Comparison of ENCODE assay signal across 19 cellular contexts in genomic region chr11:69533296-69534165, GRCh38. TPM values are rescaled to one million over a fixed set of nuclear protein-coding genes. Genes with fewer than 3 reads are reported as not detected.
"Had no signal": no experiment of that assay in that cellular context is flagged by ENCODE, and none has a peak within 500 bp of the region (broad histone marks: within the 10 kb centered on the region; RNA-seq: fewer than 3 reads in every experiment).

No MANE protein-coding gene starts in this region.

- ATAC-seq: activated CD4-positive, alpha-beta T cell treated with anti-CD3 and anti-CD28 coated beads for 36 hours; activated CD8-positive, alpha-beta T cell treated with anti-CD3 and anti-CD28 coated beads for 36 hours; activated T-cell treated with anti-CD3 and anti-CD28 coated beads, Interleukin-2, amount 50 U/mL, for 4 hours; stimulated activated naive B cell treated with anti-CD40 and anti-IgM and Interleukin-4, amounts not matched to agents 10 μg/mL and 1 μg/mL and 100 μg/mL, for 72 hours had no signal

- H3K36me3 Mint-ChIP-seq: activated naive CD4-positive, alpha-beta T cell treated with anti-CD3 and anti-CD28 coated beads, Interleukin-2, amount 50 U/mL, for 24 hours had no signal

- H3K4me1 Mint-ChIP-seq: activated CD4-positive, alpha-beta T cell treated with anti-CD3 and anti-CD28 coated beads for 36 hours; nephron had no signal

- H3K27ac Mint-ChIP-seq: activated CD4-positive, alpha-beta T cell treated with anti-CD3 and anti-CD28 coated beads for 36 hours; activated CD8-positive, alpha-beta T cell treated with anti-CD3 and anti-CD28 coated beads for 36 hours; activated naive CD4-positive, alpha-beta T cell treated with anti-CD3 and anti-CD28 coated beads, Interleukin-2, amount 50 U/mL, for 24 hours; nephron; stimulated activated naive B cell treated with anti-CD40 and anti-IgM and Interleukin-4, amounts not matched to agents 10 μg/mL and 1 μg/mL and 100 μg/mL, for 72 hours; T-helper 1 cell treated with Interleukin-12 subunit alpha and Interleukin-12 subunit beta and Interleukin-4 antibody, amounts not matched to agents 30 μg/mL and 1 μg/mL, for 36 hours had no signal

- H3K9me3 Mint-ChIP-seq: activated CD8-positive, alpha-beta T cell treated with anti-CD3 and anti-CD28 coated beads for 36 hours; activated naive CD4-positive, alpha-beta T cell treated with anti-CD3 and anti-CD28 coated beads, Interleukin-2, amount 50 U/mL, for 24 hours; activated T-cell treated with anti-CD3 and anti-CD28 coated beads, Interleukin-2, amount 50 U/mL, for 4 hours; nephron; stimulated activated naive B cell treated with anti-CD40 and anti-IgM and Interleukin-4, amounts not matched to agents 10 μg/mL and 1 μg/mL and 100 μg/mL, for 72 hours; T-helper 1 cell treated with Interleukin-12 subunit alpha and Interleukin-12 subunit beta and Interleukin-4 antibody, amounts not matched to agents 30 μg/mL and 1 μg/mL, for 36 hours had no signal

- DNase-seq: activated CD4-positive, alpha-beta T cell treated with anti-CD3 and anti-CD28 coated beads for 36 hours; activated CD8-positive, alpha-beta T cell treated with anti-CD3 and anti-CD28 coated beads for 36 hours; activated effector memory CD4-positive, alpha-beta T cell treated with Interleukin-2 at 50 U/mL for 16 hours; activated T-cell treated with anti-CD3 and anti-CD28 coated beads, Interleukin-2, amount 50 U/mL, for 4 hours; adrenal gland; left ventricle myocardium inferior; mesenchymal stem cell; stimulated activated CD4-positive, alpha-beta T cell treated with anti-CD3 and anti-CD28 coated beads, Interleukin-15, amount 100 ng/mL, for 24 hours; stimulated activated CD4-positive, alpha-beta T cell treated with anti-CD3 and anti-CD28 coated beads, Interleukin-4, amount 100 ng/mL, for 1 hour; stimulated activated naive B cell treated with anti-CD40 and anti-IgM and Interleukin-4, amounts not matched to agents 10 μg/mL and 1 μg/mL and 100 μg/mL, for 72 hours; substantia nigra; WERI-Rb-1 had no signal

- H3K4me3 Mint-ChIP-seq: activated CD4-positive, alpha-beta T cell treated with anti-CD3 and anti-CD28 coated beads for 36 hours; activated CD8-positive, alpha-beta T cell treated with anti-CD3 and anti-CD28 coated beads for 36 hours; activated naive CD4-positive, alpha-beta T cell treated with anti-CD3 and anti-CD28 coated beads, Interleukin-2, amount 50 U/mL, for 24 hours; activated T-cell treated with anti-CD3 and anti-CD28 coated beads, Interleukin-2, amount 50 U/mL, for 4 hours; nephron; stimulated activated naive B cell treated with anti-CD40 and anti-IgM and Interleukin-4, amounts not matched to agents 10 μg/mL and 1 μg/mL and 100 μg/mL, for 72 hours; T-helper 1 cell treated with Interleukin-12 subunit alpha and Interleukin-12 subunit beta and Interleukin-4 antibody, amounts not matched to agents 30 μg/mL and 1 μg/mL, for 36 hours had no signal

RNA-seq across cellular contexts. Expression of gene LINC01488, which starts 52.1 kb away (rescaled TPM):
- total RNA-seq: activated CD4-positive, alpha-beta T cell treated with anti-CD3 and anti-CD28 coated beads for 36 hours; activated CD8-positive, alpha-beta T cell treated with anti-CD3 and anti-CD28 coated beads for 36 hours; activated T-cell treated with anti-CD3 and anti-CD28 coated beads, Interleukin-2, amount 50 U/mL, for 4 hours; adrenal gland; esophagus muscularis mucosa; omental fat pad; skeletal muscle tissue; tibial nerve had no signal
